29 cellular contexts compared by ENCODE assay signal in genomic region chr19:35222373-35223005, GRCh38. TPM values are rescaled to one million over a fixed set of nuclear protein-coding genes. Genes with fewer than 3 reads are reported as not detected.
DNase-seq lines count a peak whose midpoint lies in the region; ATAC-seq, FAIRE-seq and TF ChIP-seq lines count a peak whose summit lies in the region.
"Had no signal": no experiment of that assay in that cellular context is flagged by ENCODE, and none has a peak within 500 bp of the region (broad histone marks: within the 10 kb centered on the region; RNA-seq: fewer than 3 reads in every experiment).

No MANE protein-coding gene starts in this region.

- intact Hi-C loops in activated CD4-positive, alpha-beta memory T cell treated with anti-CD3 and anti-CD28 coated beads for 36 hours (cut with micrococcal nuclease), result no loop called here
- intact Hi-C loops in uterus (cut with DNase I; ENCODE audit: low total_unique reads), result no loop called here

- DNase-seq in A549 (ENCODE audit: low read depth in 1 of 2, low spot score in 1 of 2) (no peak), islet precursor cell (peak; percentile 31), urothelium cell line (ENCODE audit: low spot score) (no peak), dedifferentiated amniotic fluid mesenchymal stem cell (ENCODE audit: extremely low spot score) (no peak), uterus (no peak)
- peak; percentile 6 for DNase-seq in activated CD4-positive, alpha-beta memory T cell treated with anti-CD3 and anti-CD28 coated beads for 36 hours
- DNase-seq: activated CD4-positive, CD25-positive, alpha-beta regulatory T cell treated with anti-CD3 and anti-CD28 coated beads, Interleukin-2, amount 50 U/mL, for 72 hours; activated CD8-positive, alpha-beta T cell treated with anti-CD3 and anti-CD28 coated beads for 36 hours; CD8-positive, alpha-beta memory T cell; dermis blood vessel endothelial cell; DMS 273 treated with DMSO at 0.1 percent for 48 hours; hippocampal formation; left ventricle myocardium superior; MG63; naive B cell; NCI-H1436; NCI-H345; stomach; tibial artery had no signal

- H3K4me3 ChIP-seq in A549 (no peak overlapping the region), BLaER1 (no peak overlapping the region), uterus (no peak overlapping the region)
- H3K4me3 ChIP-seq: GM23338, MG63, stomach, tibial artery had no signal

- H3K36me3 ChIP-seq in BLaER1 (no peaks in the 10 kb centered on the region), uterus (no peaks in the 10 kb centered on the region)
- H3K36me3 ChIP-seq: MG63, stomach, tibial artery had no signal

- no peaks in the 10 kb centered on the region for H3K36me3 Mint-ChIP-seq in activated CD4-positive, alpha-beta memory T cell treated with anti-CD3 and anti-CD28 coated beads for 36 hours
- H3K36me3 Mint-ChIP-seq: mesothelial cell of epicardium, naive B cell had no signal

- FAIRE-seq in A549 (lab: Jason Lieb, UNC), result peak; percentile 77
- no peak for FAIRE-seq in urothelium cell line (lab: Jason Lieb, UNC)
- FAIRE-seq: TTC549 had no signal

- 17% methylated on average over 7 of the region's 7 CpGs for WGBS in A549 (ENCODE audit: missing lambda C conversion rate)

- H3K9me3 ChIP-seq in A549 (peaks cover 30% of the 10 kb centered on the region), BLaER1 (peaks cover 20% of the 10 kb centered on the region; the same call in 1 of the 2 replicates), uterus (no peaks in the 10 kb centered on the region)

- no peaks in the 10 kb centered on the region for H4K20me1 ChIP-seq in BLaER1

- no peaks in the 10 kb centered on the region for H3K27me3 ChIP-seq in BLaER1
- H3K27me3 ChIP-seq in uterus, result no peaks in the 10 kb centered on the region
- H3K27me3 ChIP-seq: MG63 had no signal

- ATAC-seq in A549, result no peak
- ATAC-seq: activated CD8-positive, alpha-beta T cell treated with anti-CD3 and anti-CD28 coated beads for 36 hours; GM23338; left ventricle myocardium superior had no signal

- H3K4me1 ChIP-seq in A549 (no peaks in the 10 kb centered on the region), BLaER1 (peaks cover 49% of the 10 kb centered on the region), uterus (no peaks in the 10 kb centered on the region)
- H3K4me1 ChIP-seq: tibial artery had no signal

- no peak for TF ChIP-seq RAD21 in A549 (conservative IDR thresholded peaks at IDR 0.05 in 1 of 2, IDR thresholded peaks at IDR 0.05 in 1 of 2)

- no peak overlapping the region for H3K27ac Mint-ChIP-seq in activated CD4-positive, alpha-beta memory T cell treated with anti-CD3 and anti-CD28 coated beads for 36 hours
- H3K27ac Mint-ChIP-seq: activated CD8-positive, alpha-beta T cell treated with anti-CD3 and anti-CD28 coated beads for 36 hours; GM23338; mesothelial cell of epicardium had no signal

- no peaks in the 10 kb centered on the region for H3K27me3 Mint-ChIP-seq in activated CD4-positive, alpha-beta memory T cell treated with anti-CD3 and anti-CD28 coated beads for 36 hours
- H3K27me3 Mint-ChIP-seq: activated CD8-positive, alpha-beta T cell treated with anti-CD3 and anti-CD28 coated beads for 36 hours; central memory CD8-positive, alpha-beta T cell; naive B cell had no signal

- H3K9me3 Mint-ChIP-seq in activated CD4-positive, alpha-beta memory T cell treated with anti-CD3 and anti-CD28 coated beads for 36 hours, result peaks cover 10% of the 10 kb centered on the region
- H3K9me3 Mint-ChIP-seq: CD8-positive, alpha-beta memory T cell; central memory CD8-positive, alpha-beta T cell had no signal

- TF ChIP-seq CTCF in A549 (IDR thresholded peaks at IDR 0.05) (no peak), uterus (IDR thresholded peaks at IDR 0.05) (no peak)

- no peak overlapping the region for H3K27ac ChIP-seq in A549
- H3K27ac ChIP-seq in BLaER1, result peak overlapping the region; percentile 54; the same call in 1 of the 2 replicates
- no peak overlapping the region for H3K27ac ChIP-seq in uterus
- H3K27ac ChIP-seq: tibial artery had no signal

- CTCF ChIA-PET in A549 (lab: Yijun Ruan, JAX), result interaction anchor here (0.6 to 1.7 kb wide), 6 partner anchors 8 to 340 kb away, joined by 3 to 7 read pairs (median 4); no protein-coding TSS in a partner anchor
- CTCF ChIA-PET in activated CD4-positive, alpha-beta memory T cell treated with anti-CD3 and anti-CD28 coated beads for 36 hours (lab: Charles Lee), result interaction anchor here (0.8 kb wide), 1 partner anchor 81 kb away, joined by 3 read pairs; no protein-coding TSS in a partner anchor

- H3K4me3 Mint-ChIP-seq in activated CD4-positive, alpha-beta memory T cell treated with anti-CD3 and anti-CD28 coated beads for 36 hours, result no peak overlapping the region
- H3K4me3 Mint-ChIP-seq: activated CD8-positive, alpha-beta T cell treated with anti-CD3 and anti-CD28 coated beads for 36 hours; central memory CD8-positive, alpha-beta T cell; GM23338; mesothelial cell of epicardium; naive B cell had no signal

- no peak for TF ChIP-seq EP300 in A549 (IDR thresholded peaks at IDR 0.05)

- no peak overlapping the region for H3K9ac ChIP-seq in BLaER1

- POLR2A ChIA-PET in A549 (lab: Yijun Ruan, JAX), result no interaction called here
- POLR2A ChIA-PET in activated CD4-positive, alpha-beta memory T cell treated with anti-CD3 and anti-CD28 coated beads for 36 hours (lab: Charles Lee), result no interaction called here

- H3K4me2 ChIP-seq in A549 (no peak overlapping the region), BLaER1 (peak overlapping the region; percentile 52)
- H3K4me2 ChIP-seq: GM23338 had no signal

- H3K4me1 Mint-ChIP-seq in activated CD4-positive, alpha-beta memory T cell treated with anti-CD3 and anti-CD28 coated beads for 36 hours (ENCODE audit: low read depth), result peaks cover 29% of the 10 kb centered on the region
- H3K4me1 Mint-ChIP-seq: central memory CD8-positive, alpha-beta T cell had no signal

- no peak for TF ChIP-seq POLR2A in A549 (IDR thresholded peaks at IDR 0.05; ENCODE audit: low read length)
- no peak for TF ChIP-seq POLR2A in uterus (IDR thresholded peaks at IDR 0.05)

TF ChIP-seq in A549, 52 proteins besides CTCF, POLR2A, EP300 and RAD21 (continues in another document):
- no peak for TF ChIP-seq USF2 (IDR thresholded peaks at IDR 0.05)
- no peak for TF ChIP-seq PHF8 (IDR thresholded peaks at IDR 0.05; ENCODE audit: borderline replicate concordance, low read depth)
- TF ChIP-seq MAZ (IDR thresholded peaks at IDR 0.05; ENCODE audit: borderline replicate concordance, low read depth, low read length), result no peak
- no peak for TF ChIP-seq HOXA7 (CRISPR knock-in tag; IDR thresholded peaks at IDR 0.05)
- TF ChIP-seq ELK1 (IDR thresholded peaks at IDR 0.05; ENCODE audit: low read depth, low read length), result no peak
- no peak for TF ChIP-seq RNF2 (IDR thresholded peaks at IDR 0.05; ENCODE audit: borderline replicate concordance, low read depth)

RNA-seq across cellular contexts. Expression of gene FAM187B, which starts 6.0 kb away (rescaled TPM):
- polyA plus RNA-seq in A549 (2011; rRNA removed) (not detected in 2 replicates), A549 (2017; fragmentation: RNase III; extraction: RNeasy Plus Mini Kit Qiagen cat#74134 plus additional on column Dnase treatment) (not detected in 3 replicates)
- polyA plus RNA-seq in A549 (2012; cell fraction: cytosol; rRNA removed), result not detected in 2 replicates
- polyA plus RNA-seq in A549 (2012; cell fraction: nucleus; rRNA removed), result not detected in 2 replicates
- polyA minus RNA-seq in A549 (2011; rRNA and poly(A)+ RNA removed), result not detected in 2 replicates
- total RNA-seq in activated CD4-positive, alpha-beta memory T cell treated with anti-CD3 and anti-CD28 coated beads for 36 hours, result under 1 TPM in 1 of 2 experiments, not detected in 1; 0.19 TPM
- under 1 TPM in 1 of 4 donors, not detected in 3; 0.21 TPM for total RNA-seq in uterus
- total RNA-seq: activated CD8-positive, alpha-beta T cell treated with anti-CD3 and anti-CD28 coated beads for 36 hours; CD8-positive, alpha-beta memory T cell; dermis blood vessel endothelial cell; fibroblast of lung; GM23338; HT1080; left ventricle myocardium superior; mesothelial cell of epicardium; omental fat pad; skeletal muscle tissue; stomach; T-helper 1 cell treated with Interleukin-12 subunit alpha and Interleukin-12 subunit beta and Interleukin-4 antibody, amounts not matched to agents 30 ng/mL and 1 ng/mL, for 36 hours had no signal
- polyA plus RNA-seq: CD8-positive, alpha-beta memory T cell; fibroblast of lung had no signal

RNA-seq across cellular contexts. Expression of gene LSR, which starts 26.3 kb away (rescaled TPM):
- polyA plus RNA-seq in A549 (2011; rRNA removed) (2.1 and 2.5 TPM in 2 replicates), A549 (2017; fragmentation: RNase III; extraction: RNeasy Plus Mini Kit Qiagen cat#74134 plus additional on column Dnase treatment) (3.6 to 4.7 TPM (median 4.4 TPM) in 3 replicates)
- polyA plus RNA-seq in A549 (2012; cell fraction: cytosol; rRNA removed), result 2.9 and 3.8 TPM in 2 replicates
- 2.6 and 5.1 TPM in 2 replicates for polyA plus RNA-seq in A549 (2012; cell fraction: nucleus; rRNA removed)
- polyA minus RNA-seq in A549 (2011; rRNA and poly(A)+ RNA removed), result 7.4 and 9.1 TPM in 2 replicates
- 10 to 100 TPM; 25.4 to 28.7 TPM for total RNA-seq in activated CD4-positive, alpha-beta memory T cell treated with anti-CD3 and anti-CD28 coated beads for 36 hours
- total RNA-seq in uterus, result 10 to 100 TPM in 3 of 4 donors, 1 to 10 TPM in 1; 7.3 to 37.8 (median 20.2) TPM

RNA-seq across cellular contexts. Expression of gene USF2, which starts 46.3 kb away (rescaled TPM):
- 91.8 and 118 TPM in 2 replicates for polyA plus RNA-seq in A549 (2011; rRNA removed)
- 228 and 240 TPM in 2 replicates for polyA plus RNA-seq in A549 (2012; cell fraction: cytosol; rRNA removed)
- polyA plus RNA-seq in A549 (2012; cell fraction: nucleus; rRNA removed), result 225 and 296 TPM in 2 replicates
- polyA plus RNA-seq in A549 (2017; fragmentation: RNase III; extraction: RNeasy Plus Mini Kit Qiagen cat#74134 plus additional on column Dnase treatment), result 124 to 141 TPM (median 141 TPM) in 3 replicates
- 85.3 and 97.1 TPM in 2 replicates for polyA minus RNA-seq in A549 (2011; rRNA and poly(A)+ RNA removed)
- 100 to 1,000 TPM; 117 to 121 TPM for total RNA-seq in activated CD4-positive, alpha-beta memory T cell treated with anti-CD3 and anti-CD28 coated beads for 36 hours
- 100 to 1,000 TPM in 1 of 4 donors, 10 to 100 TPM in 3; 48.8 to 155 (median 87.5) TPM for total RNA-seq in uterus

RNA-seq across cellular contexts. Expression of gene HAMP, which starts 59.8 kb away (rescaled TPM):
- polyA plus RNA-seq in A549 (2011; rRNA removed) (not detected in 2 replicates), A549 (2017; fragmentation: RNase III; extraction: RNeasy Plus Mini Kit Qiagen cat#74134 plus additional on column Dnase treatment) (0.03 TPM in 1 of 3 replicates, not detected in the others)
- polyA plus RNA-seq in A549 (2012; cell fraction: cytosol; rRNA removed), result not detected in 2 replicates
- 0.22 TPM in 2 replicates for polyA plus RNA-seq in A549 (2012; cell fraction: nucleus; rRNA removed)
- not detected in 2 replicates for polyA minus RNA-seq in A549 (2011; rRNA and poly(A)+ RNA removed)
- not detected for total RNA-seq in activated CD4-positive, alpha-beta memory T cell treated with anti-CD3 and anti-CD28 coated beads for 36 hours
- total RNA-seq in uterus, result 1 to 10 TPM in 1 of 4 donors, not detected in 3; 1.1 TPM
- total RNA-seq: fibroblast of lung, GM23338, HT1080, left ventricle myocardium superior, skeletal muscle tissue had no signal
- polyA plus RNA-seq: CD8-positive, alpha-beta memory T cell; fibroblast of lung had no signal

Comparison
In these comparisons a context has a peak if more than half of its experiments do, and no peak if none do; other contexts are left out.
1. DNase-seq: peak in activated CD4-positive, alpha-beta memory T cell treated with anti-CD3 and anti-CD28 coated beads for 36 hours (single experiment) and islet precursor cell (single experiment); none in A549 (0 of 2), urothelium cell line (single experiment), dedifferentiated amniotic fluid mesenchymal stem cell (single experiment) and uterus (0 of 2).